In genomic region chr3:13461169-13462124, GRCh38 we compare ENCODE assay signal across 8 cellular contexts. TPM values are rescaled to one million over a fixed set of nuclear protein-coding genes. Genes with fewer than 3 reads are reported as not detected.
DNase-seq lines count a peak whose midpoint lies in the region; ATAC-seq and TF ChIP-seq lines count a peak whose summit lies in the region.

No MANE protein-coding gene starts in this region.

- peaks cover 10 to 34% (median 28%) of the 10 kb centered on the region in 3 donors for H3K27me3 Mint-ChIP-seq in naive B cell

- H3K4me1 ChIP-seq in colonic mucosa (no peaks in the 10 kb centered on the region), thyroid gland (no peaks in the 10 kb centered on the region)

- no peak overlapping the region for H3K9ac ChIP-seq in colonic mucosa (ENCODE audit: low read depth in 2 of 2, low read length in 2 of 2)

- peak overlapping the region in 1 of 6 donors; percentile 43 for H3K27ac Mint-ChIP-seq in naive B cell

- no peaks in the 10 kb centered on the region for H3K27me3 ChIP-seq in colonic mucosa
- no peaks in the 10 kb centered on the region for H3K27me3 ChIP-seq in thyroid gland

- no peaks in the 10 kb centered on the region for H3K36me3 ChIP-seq in colonic mucosa
- no peaks in the 10 kb centered on the region for H3K36me3 ChIP-seq in thyroid gland

- DNase-seq in 8988T (peak; percentile 67), NCI-H1105 (lab: John Stamatoyannopoulos, UW) (peak; percentile 12), colonic mucosa (peak; percentile 67), naive B cell (peak; percentile 60), thyroid gland (peak; percentile 62 to 74), OCI-M2 (lab: John Stamatoyannopoulos, UW; ENCODE audit: unreplicated experiment) (no peak)
- DNase-seq in activated CD4-positive, alpha-beta T cell treated with anti-CD3 and anti-CD28 coated beads for 1 hour, result peak; percentile 57

- no peaks in the 10 kb centered on the region for H3K9me3 ChIP-seq in colonic mucosa
- H3K9me3 ChIP-seq in thyroid gland, result no peaks in the 10 kb centered on the region

- H3K4me3 ChIP-seq in colonic mucosa (no peak overlapping the region), thyroid gland (replicated peaks in 1 of 3) (no peak overlapping the region)

- TF ChIP-seq CTCF in colonic mucosa (IDR thresholded peaks at IDR 0.05) (peak; percentile 72), thyroid gland (IDR thresholded peaks at IDR 0.05) (peak in 5 of 6 experiments; percentile 17 to 60 (median 48))

- no peaks in the 10 kb centered on the region for H3K9me3 Mint-ChIP-seq in naive B cell

- 37 to 44% methylated on average over 9 to 14 of the region's 14 CpGs for WGBS in thyroid gland, 2 donors

- no peak for TF ChIP-seq POLR2A in thyroid gland (IDR thresholded peaks at IDR 0.05)

- no peak overlapping the region for H3K4me3 Mint-ChIP-seq in naive B cell

- H3K36me3 Mint-ChIP-seq in naive B cell, result no peaks in the 10 kb centered on the region

- ATAC-seq in GM18508 (IDR thresholded peaks at IDR 0.05; ENCODE audit: insufficient read depth, unreplicated experiment) (peak; percentile 44), naive B cell (ENCODE audit: low read depth in 2 of 2) (peak; percentile 95 to 97)

- H3K27ac ChIP-seq in colonic mucosa (no peak overlapping the region), thyroid gland (no peak overlapping the region)

- H3K4me1 Mint-ChIP-seq in naive B cell, result peaks cover 5 to 10% (median 5%) of the 10 kb centered on the region in 3 donors

- intact Hi-C loops in colonic mucosa (cut with DNase I), result no loop called here
- intact Hi-C loops in thyroid gland (cut with DNase I), result no loop called here

RNA-seq across cellular contexts. Expression of gene HDAC11, which starts 18.7 kb away (rescaled TPM):
- total RNA-seq in colonic mucosa (10 to 100 TPM; 24.0 to 36.1 TPM), thyroid gland (10 to 100 TPM; 18.8 to 47.5 (median 30.8) TPM)
- polyA plus RNA-seq in naive B cell (ENCODE audit: low read depth in 6 of 6), result 1 to 10 TPM in 4 of 6 donors, under 1 TPM in 1, not detected in 1; 0.53 to 2.7 (median 1.6) TPM

RNA-seq across cellular contexts. Expression of gene NUP210, which starts 41.3 kb away (rescaled TPM):
- total RNA-seq in colonic mucosa (10 to 100 TPM in 1 of 2 donors, 1 to 10 TPM in 1; 7.5 to 23.8 TPM), thyroid gland (10 to 100 TPM in 3 of 4 donors, 1 to 10 TPM in 1; 9.8 to 24.6 (median 17.7) TPM)
- 10 to 100 TPM; 10.4 to 69.3 (median 38.6) TPM for polyA plus RNA-seq in naive B cell (ENCODE audit: low read depth in 6 of 6)
